Comparison of ENCODE assay signal across 1 cellular context in genomic region chr3:72462611-72463011, GRCh38.
TF ChIP-seq lines count a peak whose summit lies in the region.

No MANE protein-coding gene starts in this region.

TF ChIP-seq in K562, 482 proteins besides CTCF, POLR2A, EP300 and RAD21 (continued from another document):
- TF ChIP-seq, protein P1, sequence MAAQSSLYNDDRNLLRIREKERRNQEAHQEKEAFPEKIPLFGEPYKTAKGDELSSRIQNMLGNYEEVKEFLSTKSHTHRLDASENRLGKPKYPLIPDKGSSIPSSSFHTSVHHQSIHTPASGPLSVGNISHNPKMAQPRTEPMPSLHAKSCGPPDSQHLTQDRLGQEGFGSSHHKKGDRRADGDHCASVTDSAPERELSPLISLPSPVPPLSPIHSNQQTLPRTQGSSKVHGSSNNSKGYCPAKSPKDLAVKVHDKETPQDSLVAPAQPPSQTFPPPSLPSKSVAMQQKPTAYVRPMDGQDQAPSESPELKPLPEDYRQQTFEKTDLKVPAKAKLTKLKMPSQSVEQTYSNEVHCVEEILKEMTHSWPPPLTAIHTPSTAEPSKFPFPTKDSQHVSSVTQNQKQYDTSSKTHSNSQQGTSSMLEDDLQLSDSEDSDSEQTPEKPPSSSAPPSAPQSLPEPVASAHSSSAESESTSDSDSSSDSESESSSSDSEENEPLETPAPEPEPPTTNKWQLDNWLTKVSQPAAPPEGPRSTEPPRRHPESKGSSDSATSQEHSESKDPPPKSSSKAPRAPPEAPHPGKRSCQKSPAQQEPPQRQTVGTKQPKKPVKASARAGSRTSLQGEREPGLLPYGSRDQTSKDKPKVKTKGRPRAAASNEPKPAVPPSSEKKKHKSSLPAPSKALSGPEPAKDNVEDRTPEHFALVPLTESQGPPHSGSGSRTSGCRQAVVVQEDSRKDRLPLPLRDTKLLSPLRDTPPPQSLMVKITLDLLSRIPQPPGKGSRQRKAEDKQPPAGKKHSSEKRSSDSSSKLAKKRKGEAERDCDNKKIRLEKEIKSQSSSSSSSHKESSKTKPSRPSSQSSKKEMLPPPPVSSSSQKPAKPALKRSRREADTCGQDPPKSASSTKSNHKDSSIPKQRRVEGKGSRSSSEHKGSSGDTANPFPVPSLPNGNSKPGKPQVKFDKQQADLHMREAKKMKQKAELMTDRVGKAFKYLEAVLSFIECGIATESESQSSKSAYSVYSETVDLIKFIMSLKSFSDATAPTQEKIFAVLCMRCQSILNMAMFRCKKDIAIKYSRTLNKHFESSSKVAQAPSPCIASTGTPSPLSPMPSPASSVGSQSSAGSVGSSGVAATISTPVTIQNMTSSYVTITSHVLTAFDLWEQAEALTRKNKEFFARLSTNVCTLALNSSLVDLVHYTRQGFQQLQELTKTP (IDR thresholded peaks at IDR 0.05; ENCODE audit: low read depth in 1 of 2, partially characterized antibody in 2 of 2): no peak
- TF ChIP-seq MYNN (IDR thresholded peaks at IDR 0.05) (no peak), MYNN (CRISPR knock-in tag; IDR thresholded peaks at IDR 0.05) (no peak), ZFPM2 (CRISPR knock-in tag; IDR thresholded peaks at IDR 0.05) (no peak), HDAC6 (IDR thresholded peaks at IDR 0.05; ENCODE audit: low read depth, low read length) (no peak), TCF3 (CRISPR knock-in tag; IDR thresholded peaks at IDR 0.05) (no peak), SIX5 (IDR thresholded peaks at IDR 0.05; ENCODE audit: borderline replicate concordance in 1 of 2, insufficient read depth in 1 of 2, low read depth in 1 of 2, low read length in 2 of 2) (no peak), MEIS2 (IDR thresholded peaks at IDR 0.05; ENCODE audit: partially characterized antibody) (no peak), ZBTB49 (CRISPR knock-in tag; IDR thresholded peaks at IDR 0.05; ENCODE audit: borderline replicate concordance) (no peak), KAT2B (IDR thresholded peaks at IDR 0.05; ENCODE audit: low read depth, low read length) (no peak), CSDE1 (IDR thresholded peaks at IDR 0.05) (no peak), TAF7 (tag; IDR thresholded peaks at IDR 0.05) (no peak), GATAD2A (IDR thresholded peaks at IDR 0.05) (no peak)
